ENCODE assay signal across 8 cellular contexts in genomic region chr22:40499187-40499753, GRCh38.
A peak's percentile ranks its signal among the peaks of the same experiment; 100 is the strongest.
DNase-seq lines count a peak whose midpoint lies in the region; ATAC-seq and TF ChIP-seq lines count a peak whose summit lies in the region.

No MANE protein-coding gene starts in this region.

- H3K9me3 ChIP-seq in Caco-2 = no peaks in the 10 kb centered on the region
- H3K9me3 ChIP-seq in iPS-20b (ENCODE audit: insufficient read depth, low read depth, low read length) = peaks cover 9% of the 10 kb centered on the region
- H3K9me3 ChIP-seq in upper lobe of right lung = no peaks in the 10 kb centered on the region

- POLR2A ChIA-PET in Caco-2 (lab: Charles Lee) = interaction anchor here (1.0 kb wide), 1 partner anchor 10 kb away, joined by 3 read pairs; no protein-coding TSS in a partner anchor
- POLR2A ChIA-PET in activated naive CD8-positive, alpha-beta T cell treated with anti-CD3 and anti-CD28 coated beads, Interleukin-2, amount 10 ng/mL, durations not matched to agents 7 days and 5 days (lab: Charles Lee) = no interaction called here

- TF ChIP-seq CTCF in Caco-2 (IDR thresholded peaks at IDR 0.05; ENCODE audit: insufficient read depth in 1 of 2, low read depth in 1 of 2, low read length in 1 of 2, severe bottlenecking in 1 of 2, unreplicated experiment in 1 of 2) = no peak
- no peak for TF ChIP-seq CTCF in upper lobe of right lung (IDR thresholded peaks at IDR 0.05)

- H3K27ac ChIP-seq in iPS-20b (ENCODE audit: low read length) = no peak overlapping the region
- H3K27ac ChIP-seq in upper lobe of right lung = peak overlapping the region; percentile 5

- no peaks in the 10 kb centered on the region for H3K27me3 Mint-ChIP-seq in Caco-2 (ENCODE audit: insufficient read depth, unreplicated experiment)
- H3K27me3 Mint-ChIP-seq in activated naive CD8-positive, alpha-beta T cell treated with anti-CD3 and anti-CD28 coated beads, Interleukin-2, amount 10 ng/mL, durations not matched to agents 7 days and 5 days = no peaks in the 10 kb centered on the region

- DNase-seq in Caco-2 = peak in 1 of 2 experiments; percentile 38
- peak; percentile 97 for DNase-seq in HT1080 (ENCODE audit: low read depth)
- no peak for DNase-seq in activated naive CD8-positive, alpha-beta T cell treated with anti-CD3 and anti-CD28 coated beads, Interleukin-2, amount 10 ng/mL, durations not matched to agents 7 days and 5 days
- no peak for DNase-seq in upper lobe of right lung
- DNase-seq in NCI-H1105 treated with DMSO at 0.1 percent for 48 hours (lab: John Stamatoyannopoulos, UW) = no peak
- no peak for DNase-seq in NCI-H1694 treated with DMSO at 0.1 percent for 48 hours (lab: John Stamatoyannopoulos, UW)

- 0 out of 2 replicates have a peak overlapping the region, but pooled peaks have one; percentile 17 for H3K9ac ChIP-seq in iPS-20b (ENCODE audit: low read depth, low read length)

- BruUV-seq in Caco-2 (replicated peaks; lab: Mats Ljungman, UMichigan) = TSS peak; percentile 95

- H3K27me3 ChIP-seq in Caco-2 (replicated peaks; ENCODE audit: control insufficient read depth, insufficient read depth, low read length) (no peaks in the 10 kb centered on the region), iPS-20b (ENCODE audit: insufficient read depth, low read length) (no peaks in the 10 kb centered on the region), upper lobe of right lung (no peaks in the 10 kb centered on the region)

- ATAC-seq in activated naive CD8-positive, alpha-beta T cell treated with anti-CD3 and anti-CD28 coated beads, Interleukin-2, amount 10 ng/mL, durations not matched to agents 7 days and 5 days (ENCODE audit: low read depth) = peak; percentile 58
- ATAC-seq in upper lobe of right lung (peak; percentile 88), GM21526 (IDR thresholded peaks at IDR 0.05; ENCODE audit: low FRiP score, unreplicated experiment) (no peak)

- CTCF ChIA-PET in Caco-2 (lab: Charles Lee) = interaction anchor here (1.0 kb wide), 1 partner anchor 145 kb away, joined by 3 read pairs; no protein-coding TSS in a partner anchor

- peaks cover 14% of the 10 kb centered on the region for H3K36me3 Mint-ChIP-seq in Caco-2 (ENCODE audit: insufficient read depth, unreplicated experiment)
- peaks cover 6% of the 10 kb centered on the region for H3K36me3 Mint-ChIP-seq in activated naive CD8-positive, alpha-beta T cell treated with anti-CD3 and anti-CD28 coated beads, Interleukin-2, amount 10 ng/mL, durations not matched to agents 7 days and 5 days

- H3K36me3 ChIP-seq in Caco-2 (ENCODE audit: control insufficient read depth, insufficient read depth, low read length) (no peaks in the 10 kb centered on the region), iPS-20b (ENCODE audit: insufficient read depth, low read depth, low read length) (no peaks in the 10 kb centered on the region), upper lobe of right lung (no peaks in the 10 kb centered on the region)

- intact Hi-C loops in Caco-2 (cut with micrococcal nuclease; ENCODE audit: unreplicated experiment) (no loop called here), upper lobe of right lung (cut with DNase I) (no loop called here)

- H3K4me3 Mint-ChIP-seq in Caco-2 (ENCODE audit: unreplicated experiment) = peak overlapping the region; percentile 48
- H3K4me3 Mint-ChIP-seq in activated naive CD8-positive, alpha-beta T cell treated with anti-CD3 and anti-CD28 coated beads, Interleukin-2, amount 10 ng/mL, durations not matched to agents 7 days and 5 days = no peak overlapping the region

- no peak overlapping the region for H3K4me3 ChIP-seq in Caco-2 (ENCODE audit: low read depth, low read length)
- H3K4me3 ChIP-seq in iPS-20b (ENCODE audit: low read length) = no peak overlapping the region; the same call in 1 of the 2 replicates
- no peak overlapping the region for H3K4me3 ChIP-seq in upper lobe of right lung

- H3K4me1 Mint-ChIP-seq in Caco-2 (ENCODE audit: low read depth, unreplicated experiment) = peaks cover 29% of the 10 kb centered on the region
- peaks cover 16% of the 10 kb centered on the region for H3K4me1 Mint-ChIP-seq in activated naive CD8-positive, alpha-beta T cell treated with anti-CD3 and anti-CD28 coated beads, Interleukin-2, amount 10 ng/mL, durations not matched to agents 7 days and 5 days

- H3K9me3 Mint-ChIP-seq in Caco-2 (ENCODE audit: unreplicated experiment) = peaks cover 9% of the 10 kb centered on the region
- H3K9me3 Mint-ChIP-seq in activated naive CD8-positive, alpha-beta T cell treated with anti-CD3 and anti-CD28 coated beads, Interleukin-2, amount 10 ng/mL, durations not matched to agents 7 days and 5 days = no peaks in the 10 kb centered on the region

- H3K4me1 ChIP-seq in Caco-2 (peaks cover 25% of the 10 kb centered on the region), iPS-20b (ENCODE audit: insufficient read depth, low read length) (peaks cover 12% of the 10 kb centered on the region), upper lobe of right lung (peaks cover 26% of the 10 kb centered on the region)

- H3K27ac Mint-ChIP-seq in Caco-2 (ENCODE audit: unreplicated experiment) = peak overlapping the region; percentile 79
- no peak overlapping the region for H3K27ac Mint-ChIP-seq in activated naive CD8-positive, alpha-beta T cell treated with anti-CD3 and anti-CD28 coated beads, Interleukin-2, amount 10 ng/mL, durations not matched to agents 7 days and 5 days
